15 cellular contexts compared by ENCODE assay signal in the genomic region with DNA sequence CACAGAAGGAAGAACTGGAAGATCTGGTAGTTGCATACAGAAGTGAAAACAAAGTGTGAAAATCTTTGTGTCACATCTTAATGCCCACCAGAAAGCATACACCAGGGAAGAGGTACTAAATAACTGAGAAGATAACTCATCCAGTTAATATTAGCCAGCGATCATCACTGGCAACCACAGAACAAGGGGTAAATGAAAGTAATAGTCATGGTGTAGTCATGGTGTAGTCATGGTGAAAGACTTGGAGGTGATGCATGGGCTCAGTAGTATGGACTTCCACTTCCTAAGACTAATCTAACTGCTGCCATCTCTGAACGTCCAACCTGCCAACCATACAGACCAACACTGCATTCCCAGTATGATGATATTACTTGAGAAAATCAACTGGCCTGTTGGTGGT.
DNase-seq lines count a peak whose midpoint lies in the region; ATAC-seq, FAIRE-seq and TF ChIP-seq lines count a peak whose summit lies in the region.
"Had no signal": no experiment of that assay in that cellular context is flagged by ENCODE, and none has a peak within 500 bp of the region (broad histone marks: within the 10 kb centered on the region; RNA-seq: fewer than 3 reads in every experiment).

No MANE protein-coding gene starts in this region.

- H3K9me3 ChIP-seq in GM12878 (replicated peaks; ENCODE audit: control insufficient read depth, insufficient read depth, low read length) (no peaks in the 10 kb centered on the region), adrenal gland (replicated peaks in 1 of 3) (no peaks in the 10 kb centered on the region)
- H3K9me3 ChIP-seq: pancreas had no signal

- no peak for TF ChIP-seq EP300 in GM12878 (IDR thresholded peaks at IDR 0.05; ENCODE audit: borderline replicate concordance in 1 of 2, control insufficient read depth in 1 of 2, low read depth in 2 of 2, low read length in 2 of 2)

- H3K4me3 ChIP-seq in GM12878 (no peak overlapping the region), adrenal gland (no peak overlapping the region)
- H3K4me3 ChIP-seq: hepatocyte, pancreas had no signal

- ATAC-seq in GM21390 (IDR thresholded peaks at IDR 0.05; ENCODE audit: unreplicated experiment), result peak; percentile 45
- ATAC-seq in HG03342 (IDR thresholded peaks at IDR 0.05; ENCODE audit: unreplicated experiment), result peak; percentile 69
- ATAC-seq in GM12878, result peak; percentile 82
- no peak for ATAC-seq in HG02571 (IDR thresholded peaks at IDR 0.05; ENCODE audit: unreplicated experiment)
- ATAC-seq: stimulated activated memory B cell treated with anti-CD40 and anti-IgM and Interleukin-4, amounts not matched to agents 10 μg/mL and 1 μg/mL and 100 μg/mL, for 72 hours had no signal

- DNase-seq in EL (peak; percentile 44), GM12878 (ENCODE audit: low read depth, low spot score) (no peak), AML-193 (lab: John Stamatoyannopoulos, UW) (no peak), adrenal gland (no peak)
- no peak for DNase-seq in effector CD4-positive, alpha-beta T cell
- DNase-seq: activated CD4-positive, alpha-beta T cell treated with anti-CD3 and anti-CD28 coated beads for 4 hours; caudate nucleus; NCI-H2029; SW 1271 had no signal

- in situ Hi-C loops in GM12878 (cut with MboI), result loop anchor here (10.0 kb wide), 1 partner anchor 782 kb away; no protein-coding TSS in a partner anchor

- H4K20me1 ChIP-seq in GM12878 (ENCODE audit: control insufficient read depth, insufficient read depth), result no peaks in the 10 kb centered on the region

- H2AFZ ChIP-seq in GM12878 (ENCODE audit: control insufficient read depth, low read depth, low read length), result no peak overlapping the region
- H2AFZ ChIP-seq: hepatocyte had no signal

- RAD21 ChIA-PET in GM12878 (lab: Charles Lee; ENCODE audit: unreplicated experiment), result no interaction called here

- no TSS peak for BruUV-seq in GM12878 (replicated peaks; lab: Mats Ljungman, UMichigan)

- 44% methylated on average over 2 of the region's 2 CpGs for WGBS in GM12878 (ENCODE audit: insufficient coverage, insufficient replicate concordance, low lambda C conversion rate, missing lambda C conversion rate)
- 75 to 94% (median 84%) methylated on average over 2 of the region's 2 CpGs for WGBS in adrenal gland, 4 donors

- no peaks in the 10 kb centered on the region for H3K79me2 ChIP-seq in GM12878 (ENCODE audit: control insufficient read depth, insufficient read depth, low read length)
- H3K79me2 ChIP-seq: hepatocyte had no signal

- H3K27me3 ChIP-seq in GM12878 (replicated peaks in 1 of 2; ENCODE audit: control insufficient read depth in 2 of 2, insufficient read depth in 2 of 2, low read length in 1 of 2) (no peaks in the 10 kb centered on the region), adrenal gland (no peaks in the 10 kb centered on the region)
- H3K27me3 ChIP-seq: hepatocyte, pancreas had no signal

- no peak overlapping the region for H3K4me2 ChIP-seq in GM12878 (ENCODE audit: control insufficient read depth, insufficient read depth)
- H3K4me2 ChIP-seq: hepatocyte had no signal

- no peak for FAIRE-seq in GM12878 (lab: Jason Lieb, UNC)
- FAIRE-seq: pancreas had no signal

- H3K4me1 ChIP-seq in GM12878 (ENCODE audit: control insufficient read depth, insufficient read depth, low read length) (no peaks in the 10 kb centered on the region), adrenal gland (replicated peaks in 1 of 2) (no peaks in the 10 kb centered on the region)
- H3K4me1 ChIP-seq: pancreas had no signal

- SMC1A ChIA-PET in GM12878 (lab: Charles Lee; ENCODE audit: uncharacterized antibody, unreplicated experiment), result no interaction called here

- POLR2A ChIA-PET in GM12878 (lab: Charles Lee), result no interaction called here

- no peak for TF ChIP-seq RAD21 in GM12878 (IDR thresholded peaks at IDR 0.05; ENCODE audit: insufficient read depth, low read depth, low read length)

- H3K27ac ChIP-seq in GM12878 (ENCODE audit: control insufficient read depth, insufficient read depth), result no peak overlapping the region
- no peak overlapping the region for H3K27ac ChIP-seq in adrenal gland
- H3K27ac ChIP-seq: hepatocyte, pancreas had no signal

- CTCF ChIA-PET in GM12878 (lab: Yijun Ruan, JAX), result interaction anchor here (1.5 to 1.9 kb wide), 2 partner anchors 16 to 82 kb away, joined by 4 read pairs; no protein-coding TSS in a partner anchor

- intact Hi-C loops in GM12878 (cut with micrococcal nuclease; ENCODE audit: unreplicated experiment), result no loop called here
- intact Hi-C loops in adrenal gland (cut with DNase I), result no loop called here

- H3K36me3 ChIP-seq in GM12878 (ENCODE audit: control insufficient read depth in 2 of 2, insufficient read depth in 2 of 2, low read length in 1 of 2), result no peaks in the 10 kb centered on the region
- no peaks in the 10 kb centered on the region for H3K36me3 ChIP-seq in adrenal gland (replicated peaks in 1 of 2)
- H3K36me3 ChIP-seq: pancreas had no signal

- TF ChIP-seq POLR2A in GM12878 (IDR thresholded peaks at IDR 0.05; ENCODE audit: low read depth, low read length), result no peak
- no peak for TF ChIP-seq POLR2A in adrenal gland (IDR thresholded peaks at IDR 0.05)

- no peak for TF ChIP-seq CTCF in GM12878 (IDR thresholded peaks at IDR 0.05 in 2 of 3, conservative IDR thresholded peaks at IDR 0.05 in 1 of 3; ENCODE audit: control insufficient read depth in 2 of 3, extremely low read depth in 1 of 3, insufficient read depth in 1 of 3, low read depth in 3 of 3, low read length in 3 of 3)
- no peak for TF ChIP-seq CTCF in adrenal gland (IDR thresholded peaks at IDR 0.05)

- H3K9ac ChIP-seq in GM12878 (ENCODE audit: control insufficient read depth, insufficient read depth, low read length), result no peak overlapping the region

TF ChIP-seq in GM12878, 131 proteins besides CTCF, POLR2A, EP300 and RAD21 (continues in another document):
- TF ChIP-seq SMAD1 (IDR thresholded peaks at IDR 0.05; ENCODE audit: low read depth, partially characterized antibody) (no peak), CREB1 (IDR thresholded peaks at IDR 0.05; ENCODE audit: low read depth) (no peak), MTA2 (IDR thresholded peaks at IDR 0.05; ENCODE audit: low read depth) (0 out of 2 replicates have a peak, but pooled peaks have one; percentile 10), IKZF2 (IDR thresholded peaks at IDR 0.05) (0 out of 4 replicates have a peak, but pooled peaks of 1 of the 2 experiments have one; percentile 32), PAX5 (IDR thresholded peaks at IDR 0.05; ENCODE audit: borderline replicate concordance, low read depth, low read length) (no peak), DPF2 (IDR thresholded peaks at IDR 0.05) (0 out of 2 replicates have a peak, but pooled peaks have one; percentile 21), MYC (IDR thresholded peaks at IDR 0.05; ENCODE audit: insufficient read depth, insufficient read length, insufficient replicate concordance, low read length, severe bottlenecking) (no peak), ETV6 (conservative IDR thresholded peaks at IDR 0.05 in 1 of 2, IDR thresholded peaks at IDR 0.05 in 1 of 2; ENCODE audit: borderline replicate concordance in 1 of 2, low read depth in 1 of 2) (no peak), HDAC6 (IDR thresholded peaks at IDR 0.05; ENCODE audit: unreplicated experiment) (no peak), RELA (IDR thresholded peaks at IDR 0.05; ENCODE audit: borderline replicate concordance, partially characterized antibody) (no peak), KAT2A (conservative IDR thresholded peaks at IDR 0.05; ENCODE audit: control insufficient read depth, low read depth, low read length) (no peak), RUNX3 (IDR thresholded peaks at IDR 0.05; ENCODE audit: low read length) (no peak), GABPA (IDR thresholded peaks at IDR 0.05; ENCODE audit: low read depth) (no peak), SUPT20H (IDR thresholded peaks at IDR 0.05; ENCODE audit: borderline replicate concordance, control insufficient read depth, low read depth, low read length) (no peak)
- TF ChIP-seq, protein P1, sequence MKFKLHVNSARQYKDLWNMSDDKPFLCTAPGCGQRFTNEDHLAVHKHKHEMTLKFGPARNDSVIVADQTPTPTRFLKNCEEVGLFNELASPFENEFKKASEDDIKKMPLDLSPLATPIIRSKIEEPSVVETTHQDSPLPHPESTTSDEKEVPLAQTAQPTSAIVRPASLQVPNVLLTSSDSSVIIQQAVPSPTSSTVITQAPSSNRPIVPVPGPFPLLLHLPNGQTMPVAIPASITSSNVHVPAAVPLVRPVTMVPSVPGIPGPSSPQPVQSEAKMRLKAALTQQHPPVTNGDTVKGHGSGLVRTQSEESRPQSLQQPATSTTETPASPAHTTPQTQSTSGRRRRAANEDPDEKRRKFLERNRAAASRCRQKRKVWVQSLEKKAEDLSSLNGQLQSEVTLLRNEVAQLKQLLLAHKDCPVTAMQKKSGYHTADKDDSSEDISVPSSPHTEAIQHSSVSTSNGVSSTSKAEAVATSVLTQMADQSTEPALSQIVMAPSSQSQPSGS (IDR thresholded peaks at IDR 0.05; ENCODE audit: low read length), result no peak
- TF ChIP-seq, protein P2, sequence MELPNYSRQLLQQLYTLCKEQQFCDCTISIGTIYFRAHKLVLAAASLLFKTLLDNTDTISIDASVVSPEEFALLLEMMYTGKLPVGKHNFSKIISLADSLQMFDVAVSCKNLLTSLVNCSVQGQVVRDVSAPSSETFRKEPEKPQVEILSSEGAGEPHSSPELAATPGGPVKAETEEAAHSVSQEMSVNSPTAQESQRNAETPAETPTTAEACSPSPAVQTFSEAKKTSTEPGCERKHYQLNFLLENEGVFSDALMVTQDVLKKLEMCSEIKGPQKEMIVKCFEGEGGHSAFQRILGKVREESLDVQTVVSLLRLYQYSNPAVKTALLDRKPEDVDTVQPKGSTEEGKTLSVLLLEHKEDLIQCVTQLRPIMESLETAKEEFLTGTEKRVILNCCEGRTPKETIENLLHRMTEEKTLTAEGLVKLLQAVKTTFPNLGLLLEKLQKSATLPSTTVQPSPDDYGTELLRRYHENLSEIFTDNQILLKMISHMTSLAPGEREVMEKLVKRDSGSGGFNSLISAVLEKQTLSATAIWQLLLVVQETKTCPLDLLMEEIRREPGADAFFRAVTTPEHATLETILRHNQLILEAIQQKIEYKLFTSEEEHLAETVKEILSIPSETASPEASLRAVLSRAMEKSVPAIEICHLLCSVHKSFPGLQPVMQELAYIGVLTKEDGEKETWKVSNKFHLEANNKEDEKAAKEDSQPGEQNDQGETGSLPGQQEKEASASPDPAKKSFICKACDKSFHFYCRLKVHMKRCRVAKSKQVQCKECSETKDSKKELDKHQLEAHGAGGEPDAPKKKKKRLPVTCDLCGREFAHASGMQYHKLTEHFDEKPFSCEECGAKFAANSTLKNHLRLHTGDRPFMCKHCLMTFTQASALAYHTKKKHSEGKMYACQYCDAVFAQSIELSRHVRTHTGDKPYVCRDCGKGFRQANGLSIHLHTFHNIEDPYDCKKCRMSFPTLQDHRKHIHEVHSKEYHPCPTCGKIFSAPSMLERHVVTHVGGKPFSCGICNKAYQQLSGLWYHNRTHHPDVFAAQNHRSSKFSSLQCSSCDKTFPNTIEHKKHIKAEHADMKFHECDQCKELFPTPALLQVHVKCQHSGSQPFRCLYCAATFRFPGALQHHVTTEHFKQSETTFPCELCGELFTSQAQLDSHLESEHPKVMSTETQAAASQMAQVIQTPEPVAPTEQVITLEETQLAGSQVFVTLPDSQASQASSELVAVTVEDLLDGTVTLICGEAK (IDR thresholded peaks at IDR 0.05; ENCODE audit: borderline replicate concordance), result no peak
